In the genomic region with DNA sequence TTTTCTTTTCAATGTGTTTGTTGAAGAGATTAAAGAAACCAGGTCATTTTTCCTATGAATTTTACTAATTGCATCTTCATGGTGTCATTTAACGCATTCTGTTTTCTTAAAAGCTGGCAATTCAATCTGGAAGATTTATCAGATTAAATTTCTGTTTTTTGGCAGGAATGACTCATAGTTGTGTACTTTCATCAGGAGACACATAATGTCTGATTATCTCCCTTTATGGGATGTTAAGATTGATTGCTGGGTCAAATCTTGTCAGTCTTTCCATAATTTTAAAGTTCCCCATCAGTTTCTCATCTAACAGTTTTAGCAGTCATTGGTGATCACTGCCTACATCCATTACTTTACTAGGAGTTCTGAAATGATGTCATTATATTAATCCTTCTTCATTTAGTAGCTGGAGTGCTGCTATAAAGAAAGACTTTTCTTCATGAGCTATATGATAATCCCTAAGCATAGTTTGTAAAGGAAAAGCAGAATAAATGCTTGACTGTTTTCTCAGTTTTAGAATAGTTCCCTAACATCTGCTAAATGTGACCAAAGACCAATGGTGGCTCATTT, we compare ENCODE assay signal across 31 cellular contexts.
"Had no signal": no experiment of that assay in that cellular context is flagged by ENCODE, and none has a peak within 500 bp of the region (broad histone marks: within the 10 kb centered on the region; RNA-seq: fewer than 3 reads in every experiment).

No MANE protein-coding gene starts in this region.

- H3K4me3 Mint-ChIP-seq: activated CD4-positive, alpha-beta memory T cell treated with anti-CD3 and anti-CD28 coated beads for 36 hours; activated CD4-positive, alpha-beta T cell treated with anti-CD3 and anti-CD28 coated beads for 36 hours; activated CD4-positive, alpha-beta T cell treated with anti-CD3 and anti-CD28 coated beads, Interleukin-2, amount 10 ng/mL, durations not matched to agents 24 days and 14 days; activated CD8-positive, alpha-beta memory T cell treated with anti-CD3 and anti-CD28 coated beads, Interleukin-2, amount 10 ng/mL, durations not matched to agents 7 days and 5 days; activated CD8-positive, alpha-beta T cell treated with anti-CD3 and anti-CD28 coated beads, Interleukin-2, amount 10 ng/mL, durations not matched to agents 7 days and 5 days; activated naive CD4-positive, alpha-beta T cell treated with anti-CD3 and anti-CD28 coated beads for 36 hours; activated naive CD4-positive, alpha-beta T cell treated with anti-CD3 and anti-CD28 coated beads, Interleukin-2, amount 50 U/mL, for 24 hours; activated naive CD8-positive, alpha-beta T cell treated with anti-CD3 and anti-CD28 coated beads for 36 hours; activated T-helper 1 cell treated with anti-CD3 and anti-CD28 coated beads, Interleukin-12 subunit alpha, Interleukin-12 subunit beta, Interleukin-2, Interleukin-4 antibody, amounts not matched to agents 30 ng/mL and 10 ng/mL and 1 ng/mL, durations not matched to agents 14 hours and 24 hours and 36 hours; brain had no signal

- DNase-seq: activated CD4-positive, alpha-beta memory T cell treated with anti-CD3 and anti-CD28 coated beads for 36 hours; activated CD4-positive, alpha-beta T cell treated with anti-CD3 and anti-CD28 coated beads for 36 hours; activated CD4-positive, alpha-beta T cell treated with anti-CD3 and anti-CD28 coated beads, Interleukin-2, amount 10 ng/mL, durations not matched to agents 24 days and 14 days; activated CD4-positive, CD25-positive, alpha-beta regulatory T cell; activated CD4-positive, CD25-positive, alpha-beta regulatory T cell treated with anti-CD3 and anti-CD28 coated beads, Interleukin-2, amount 50 U/mL, for 72 hours; activated CD8-positive, alpha-beta memory T cell treated with anti-CD3 and anti-CD28 coated beads, Interleukin-2, amount 10 ng/mL, durations not matched to agents 7 days and 5 days; activated CD8-positive, alpha-beta memory T cell treated with anti-CD3 and anti-CD28 coated beads, Interleukin-2, amount 50 U/mL, for 4 hours; activated CD8-positive, alpha-beta T cell treated with anti-CD3 and anti-CD28 coated beads, Interleukin-2, amount 10 ng/mL, durations not matched to agents 7 days and 5 days; activated effector memory CD4-positive, alpha-beta T cell treated with anti-CD3 and anti-CD28 coated beads, Interleukin-2, amount 50 U/mL, for 16 hours; activated naive CD4-positive, alpha-beta T cell treated with anti-CD3 and anti-CD28 coated beads for 36 hours; activated naive CD8-positive, alpha-beta T cell treated with anti-CD3 and anti-CD28 coated beads for 36 hours; activated T-cell treated with anti-CD3 and anti-CD28 coated beads, Interleukin-2, amount 50 U/mL, for 1 hour; activated T-cell treated with anti-CD3 and anti-CD28 coated beads, Interleukin-2, amount 50 U/mL, for 48 hours; central memory CD4-positive, alpha-beta T cell; cerebellar nuclear complex; colonic mucosa; effector CD8-positive, alpha-beta T cell; foreskin keratinocyte; gastrocnemius medialis; glutamatergic neuron; heart left ventricle; T-helper 2 cell had no signal

- H3K27me3 ChIP-seq: ascending aorta, breast epithelium, cardiac muscle cell, colonic mucosa, foreskin keratinocyte, gastrocnemius medialis, heart left ventricle had no signal

- H3K9me3 Mint-ChIP-seq: activated CD4-positive, alpha-beta memory T cell treated with anti-CD3 and anti-CD28 coated beads for 36 hours; activated CD4-positive, alpha-beta T cell treated with anti-CD3 and anti-CD28 coated beads, Interleukin-2, amount 10 ng/mL, durations not matched to agents 24 days and 14 days; activated naive CD4-positive, alpha-beta T cell treated with anti-CD3 and anti-CD28 coated beads for 36 hours; activated naive CD4-positive, alpha-beta T cell treated with anti-CD3 and anti-CD28 coated beads, Interleukin-2, amount 50 U/mL, for 24 hours; activated T-helper 1 cell treated with anti-CD3 and anti-CD28 coated beads, Interleukin-12 subunit alpha, Interleukin-12 subunit beta, Interleukin-2, Interleukin-4 antibody, amounts not matched to agents 30 ng/mL and 10 ng/mL and 1 ng/mL, durations not matched to agents 14 hours and 24 hours and 36 hours; activated T-helper 2 cell treated with anti-CD3 and anti-CD28 coated beads, Interferon-gamma antibody, Interleukin-2, Interleukin-4, amounts not matched to agents 10 μg/mL and 5 μg/mL and 100 μg/mL, durations not matched to agents 14 hours and 24 hours and 36 hours; brain had no signal

- H3K27ac Mint-ChIP-seq: activated CD4-positive, alpha-beta memory T cell treated with anti-CD3 and anti-CD28 coated beads for 36 hours; activated CD4-positive, alpha-beta T cell treated with anti-CD3 and anti-CD28 coated beads for 36 hours; activated CD4-positive, alpha-beta T cell treated with anti-CD3 and anti-CD28 coated beads, Interleukin-2, amount 10 ng/mL, durations not matched to agents 24 days and 14 days; activated CD8-positive, alpha-beta memory T cell treated with anti-CD3 and anti-CD28 coated beads, Interleukin-2, amount 10 ng/mL, durations not matched to agents 7 days and 5 days; activated CD8-positive, alpha-beta T cell treated with anti-CD3 and anti-CD28 coated beads, Interleukin-2, amount 10 ng/mL, durations not matched to agents 7 days and 5 days; activated naive CD4-positive, alpha-beta T cell treated with anti-CD3 and anti-CD28 coated beads for 36 hours; activated naive CD4-positive, alpha-beta T cell treated with anti-CD3 and anti-CD28 coated beads, Interleukin-2, amount 50 U/mL, for 24 hours; activated naive CD8-positive, alpha-beta T cell treated with anti-CD3 and anti-CD28 coated beads for 36 hours; activated T-helper 1 cell treated with anti-CD3 and anti-CD28 coated beads, Interleukin-12 subunit alpha, Interleukin-12 subunit beta, Interleukin-2, Interleukin-4 antibody, amounts not matched to agents 30 ng/mL and 10 ng/mL and 1 ng/mL, durations not matched to agents 14 hours and 24 hours and 36 hours; activated T-helper 2 cell treated with anti-CD3 and anti-CD28 coated beads, Interferon-gamma antibody, Interleukin-2, Interleukin-4, amounts not matched to agents 10 μg/mL and 5 μg/mL and 100 μg/mL, durations not matched to agents 14 hours and 24 hours and 36 hours; brain had no signal

- H3K9me3 ChIP-seq: ascending aorta, breast epithelium, colonic mucosa, gastrocnemius medialis, heart left ventricle had no signal

- H3K36me3 Mint-ChIP-seq: activated CD4-positive, alpha-beta memory T cell treated with anti-CD3 and anti-CD28 coated beads for 36 hours; activated CD8-positive, alpha-beta memory T cell treated with anti-CD3 and anti-CD28 coated beads, Interleukin-2, amount 10 ng/mL, durations not matched to agents 7 days and 5 days; activated naive CD8-positive, alpha-beta T cell treated with anti-CD3 and anti-CD28 coated beads for 36 hours; brain had no signal

- H3K27ac ChIP-seq: ascending aorta, breast epithelium, cardiac muscle cell, colonic mucosa, foreskin keratinocyte, gastrocnemius medialis, heart left ventricle had no signal

- H3K4me1 ChIP-seq: ascending aorta, breast epithelium, colonic mucosa, foreskin keratinocyte, gastrocnemius medialis had no signal

- H3K36me3 ChIP-seq: ascending aorta, breast epithelium, cardiac muscle cell, colonic mucosa, gastrocnemius medialis, heart left ventricle had no signal

- H3K27me3 Mint-ChIP-seq: activated CD8-positive, alpha-beta memory T cell treated with anti-CD3 and anti-CD28 coated beads, Interleukin-2, amount 10 ng/mL, durations not matched to agents 7 days and 5 days had no signal

- H3K4me1 Mint-ChIP-seq: activated naive CD4-positive, alpha-beta T cell treated with anti-CD3 and anti-CD28 coated beads, Interleukin-2, amount 50 U/mL, for 24 hours; brain had no signal

- H3K4me3 ChIP-seq: ascending aorta, breast epithelium, cardiac muscle cell, colonic mucosa, gastrocnemius medialis, heart left ventricle had no signal

- ATAC-seq: activated CD4-positive, alpha-beta T cell treated with anti-CD3 and anti-CD28 coated beads for 36 hours; activated CD8-positive, alpha-beta memory T cell treated with anti-CD3 and anti-CD28 coated beads, Interleukin-2, amount 10 ng/mL, durations not matched to agents 7 days and 5 days; activated CD8-positive, alpha-beta T cell treated with anti-CD3 and anti-CD28 coated beads, Interleukin-2, amount 10 ng/mL, durations not matched to agents 7 days and 5 days; esophagus mucosa; foreskin keratinocyte; gastrocnemius medialis; heart left ventricle had no signal

- FAIRE-seq: endometrium had no signal
